Comparison of ENCODE assay signal across 9 cellular contexts in genomic region chr14:61462566-61463195, GRCh38.
DNase-seq lines count a peak whose midpoint lies in the region; ATAC-seq and TF ChIP-seq lines count a peak whose summit lies in the region.
"Had no signal": no experiment of that assay in that cellular context is flagged by ENCODE, and none has a peak within 500 bp of the region (broad histone marks: within the 10 kb centered on the region; RNA-seq: fewer than 3 reads in every experiment).

No MANE protein-coding gene starts in this region.

- no peaks in the 10 kb centered on the region for H3K27me3 ChIP-seq in PC-3 (ENCODE audit: low read length)
- H3K27me3 ChIP-seq in osteoblast (ENCODE audit: insufficient read depth, low read length): no peaks in the 10 kb centered on the region
- no peaks in the 10 kb centered on the region for H3K27me3 ChIP-seq in gastrocnemius medialis

- no peaks in the 10 kb centered on the region for H3K9me3 ChIP-seq in PC-3 (ENCODE audit: low read length)
- no peaks in the 10 kb centered on the region for H3K9me3 ChIP-seq in osteoblast (ENCODE audit: low read depth, low read length)
- H3K9me3 ChIP-seq in gastrocnemius medialis: no peaks in the 10 kb centered on the region

- H3K79me2 ChIP-seq in PC-3 (ENCODE audit: low read length): peaks cover 5% of the 10 kb centered on the region; the same call in 1 of the 2 replicates
- peaks cover 31% of the 10 kb centered on the region for H3K79me2 ChIP-seq in osteoblast (ENCODE audit: insufficient read depth, low read length)

- POLR2A ChIA-PET in PC-3 (lab: Charles Lee; ENCODE audit: unreplicated experiment): interaction anchor here (0.6 kb wide), 1 partner anchor 1311 kb away, joined by 3 read pairs; no protein-coding TSS in a partner anchor

- no peaks in the 10 kb centered on the region for H3K9me2 ChIP-seq in PC-3 (replicated peaks; ENCODE audit: low read length)

- TF ChIP-seq POLR2A in gastrocnemius medialis (IDR thresholded peaks at IDR 0.05) (no peak), lower leg skin (IDR thresholded peaks at IDR 0.05) (no peak)

- no peaks in the 10 kb centered on the region for H3F3A ChIP-seq in PC-3 (ENCODE audit: low read length, unreplicated experiment)

- H3K27ac ChIP-seq in PC-3 (ENCODE audit: low read length) (peak overlapping the region; percentile 76), osteoblast (ENCODE audit: low read depth, low read length) (peak overlapping the region; percentile 88), gastrocnemius medialis (no peak overlapping the region)

- in situ Hi-C loops in gastrocnemius medialis (cut with MboI; ENCODE audit: low sequenced_read_pairs in 4 of 4): loop anchor here (5.0 to 25.0 kb wide), 6 partner anchors 262 to 675 kb away; no protein-coding TSS in a partner anchor

- CTCF ChIA-PET in PC-3 (lab: Charles Lee): no interaction called here

- no peak for TF ChIP-seq CTCF in PC-3 (conservative IDR thresholded peaks at IDR 0.05; ENCODE audit: low read depth, low read length)
- peak; percentile 7 for TF ChIP-seq CTCF in osteoblast (IDR thresholded peaks at IDR 0.05; ENCODE audit: extremely low read depth, low read depth, low read length)
- TF ChIP-seq CTCF in gastrocnemius medialis (IDR thresholded peaks at IDR 0.05 in 4 of 5, conservative IDR thresholded peaks at IDR 0.05 in 1 of 5): no peak
- no peak for TF ChIP-seq CTCF in lower leg skin (IDR thresholded peaks at IDR 0.05)

- H3K36me3 ChIP-seq in PC-3 (ENCODE audit: low read depth, low read length) (0 out of 2 replicates have a peak, but pooled peaks cover 6% of the 10 kb centered on the region), osteoblast (ENCODE audit: insufficient read depth, low read length) (no peaks in the 10 kb centered on the region), gastrocnemius medialis (no peaks in the 10 kb centered on the region)

- intact Hi-C loops in PC-3 (cut with micrococcal nuclease): no loop called here
- intact Hi-C loops in gastrocnemius medialis (cut with DNase I; ENCODE audit: low total_unique reads): loop anchor here (1.0 to 5.0 kb wide), 3 partner anchors 46 to 665 kb away; no protein-coding TSS in a partner anchor
- intact Hi-C loops in lower leg skin (cut with DNase I; ENCODE audit: low total_unique reads): no loop called here

- peak overlapping the region; percentile 51 for H3K9ac ChIP-seq in PC-3 (ENCODE audit: low read length)

- 74 to 79% methylated on average over 4 of the region's 4 CpGs for WGBS in lower leg skin, 2 donors

- peak overlapping the region; percentile 48 for H3K4me2 ChIP-seq in PC-3 (ENCODE audit: low read length)
- H3K4me2 ChIP-seq in osteoblast (ENCODE audit: insufficient read depth, low read length): peak overlapping the region; percentile 71

- BruUV-seq in PC-3 (replicated peaks; lab: Mats Ljungman, UMichigan): no TSS peak

- DNase-seq in SIG-M5 treated with dmso at 0.1 percent for 504 hours (lab: John Stamatoyannopoulos, UW; ENCODE audit: unreplicated experiment) (peak; percentile 20), SIG-M5 (lab: John Stamatoyannopoulos, UW) (no peak), PC-3 (peak; percentile 91), dermis blood vessel endothelial cell (peak; percentile 71), osteoblast (ENCODE audit: insufficient read length, low spot score, missing footprints) (no peak), gastrocnemius medialis (no peak), lower leg skin (ENCODE audit: low spot score in 2 of 2) (no peak), putamen (ENCODE audit: low spot score) (no peak)
- DNase-seq: NCI-H146 had no signal

- no peak overlapping the region for H2AFZ ChIP-seq in PC-3 (ENCODE audit: low read length)
- H2AFZ ChIP-seq in osteoblast (ENCODE audit: low read length): no peak overlapping the region

- H3K4me3 ChIP-seq in PC-3 (ENCODE audit: low read length) (no peak overlapping the region), osteoblast (ENCODE audit: insufficient read depth, low read length) (peak overlapping the region; percentile 22), gastrocnemius medialis (no peak overlapping the region), lower leg skin (ENCODE audit: low read depth, poor library complexity, severe bottlenecking) (no peak overlapping the region)

- ATAC-seq in PC-3: peak; percentile 35
- ATAC-seq in gastrocnemius medialis: no peak

- H4K20me1 ChIP-seq in PC-3 (ENCODE audit: low read length): no peaks in the 10 kb centered on the region
- no peaks in the 10 kb centered on the region for H4K20me1 ChIP-seq in osteoblast (ENCODE audit: insufficient read depth, low read length)

- H3K4me1 ChIP-seq in PC-3 (ENCODE audit: insufficient read depth, low read length) (peaks cover 46% of the 10 kb centered on the region), osteoblast (ENCODE audit: insufficient read depth, low read length) (peaks cover 32% of the 10 kb centered on the region), gastrocnemius medialis (peaks cover 0 to 3% of the 10 kb centered on the region in 2 donors)

Comparison
In these comparisons a context has a peak if more than half of its experiments do, and no peak if none do; other contexts are left out.
1. DNase-seq: peak in SIG-M5 treated with dmso at 0.1 percent for 504 hours (single experiment), PC-3 (single experiment) and dermis blood vessel endothelial cell (single experiment); none in SIG-M5 (single experiment), osteoblast (single experiment), gastrocnemius medialis (0 of 2), lower leg skin (0 of 2) and putamen (single experiment).
2. H3K27ac ChIP-seq: peak in PC-3 (single experiment) and osteoblast (single experiment); none in gastrocnemius medialis (0 of 4).